ENCODE assay signal across 8 cellular contexts in the genomic region with DNA sequence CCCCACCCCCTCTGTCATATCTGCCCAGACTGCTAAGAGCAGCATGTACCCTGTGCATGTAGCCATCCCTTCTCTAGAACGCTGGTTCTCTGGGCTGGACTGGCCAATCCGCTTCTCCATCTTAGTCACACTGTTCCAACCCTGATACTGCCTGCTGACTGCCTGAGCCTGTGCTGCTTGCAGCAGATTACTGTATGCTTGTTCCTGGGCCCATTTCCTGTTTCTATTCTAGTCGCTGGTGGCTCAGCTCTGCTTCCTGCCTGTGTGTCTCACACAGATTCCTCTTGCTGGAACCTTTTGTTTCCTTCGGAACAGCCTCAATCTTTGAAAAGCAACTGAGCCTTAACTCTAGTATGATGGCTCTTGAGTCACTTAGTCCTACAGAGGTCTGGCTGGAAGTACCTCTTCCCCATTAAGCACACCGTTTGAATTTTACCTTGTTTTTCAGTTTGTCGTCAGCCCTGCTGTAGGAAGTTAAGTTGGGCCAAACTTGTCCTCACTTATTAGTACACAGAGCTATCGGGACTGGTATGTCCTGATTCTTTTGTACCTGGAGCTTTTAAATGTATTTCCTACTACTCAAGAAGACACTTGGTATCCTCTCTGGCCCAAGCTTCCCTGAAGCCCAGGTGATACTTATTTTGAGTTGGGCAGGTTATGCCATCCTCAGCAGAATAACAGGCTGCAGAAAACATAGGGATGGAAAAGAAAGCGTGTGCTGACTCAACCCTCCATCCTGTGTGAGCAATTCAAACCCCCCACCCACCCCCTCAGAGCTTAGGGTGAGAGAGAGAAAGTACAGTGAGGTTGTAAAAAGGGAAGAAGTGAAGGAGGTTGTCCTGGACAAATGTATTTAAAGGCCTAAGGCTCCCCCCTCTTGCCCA. TPM values are rescaled to one million over a fixed set of nuclear protein-coding genes. Genes with fewer than 3 reads are reported as not detected.
DNase-seq lines count a peak whose midpoint lies in the region; ATAC-seq and TF ChIP-seq lines count a peak whose summit lies in the region.

No MANE protein-coding gene starts in this region.

- peaks cover 23% of the 10 kb centered on the region for H3K36me3 ChIP-seq in ACC112 (ENCODE audit: insufficient read depth, low read length)

- ATAC-seq in GM18907 (IDR thresholded peaks at IDR 0.05; ENCODE audit: unreplicated experiment) (peak; percentile 94), HG03135 (IDR thresholded peaks at IDR 0.05; ENCODE audit: unreplicated experiment) (peak; percentile 91)
- ATAC-seq in activated T-cell treated with anti-CD3 and anti-CD28 coated beads, Interleukin-2, amount 50 U/mL, for 72 hours (replicated peaks in 1 of 2) = peak; percentile 93 to 96

- H3K4me1 Mint-ChIP-seq in activated T-cell treated with anti-CD3 and anti-CD28 coated beads, Interleukin-2, amount 50 U/mL, for 72 hours (ENCODE audit: low read depth) = peaks cover 88% of the 10 kb centered on the region

- no peaks in the 10 kb centered on the region for H3K27me3 Mint-ChIP-seq in activated T-cell treated with anti-CD3 and anti-CD28 coated beads, Interleukin-2, amount 50 U/mL, for 72 hours (ENCODE audit: low read depth)

- no peak for TF ChIP-seq CTCF in fibroblast of pulmonary artery (IDR thresholded peaks at IDR 0.05; ENCODE audit: low read length, missing control alignments)

- H3K27ac ChIP-seq in ACC112 (ENCODE audit: low read depth, low read length) (peak overlapping the region; percentile 89), temporal lobe (ENCODE audit: low read depth, low read length) (peak overlapping the region; percentile 58)

- peak; percentile 79 to 87 for DNase-seq in activated T-cell treated with anti-CD3 and anti-CD28 coated beads, Interleukin-2, amount 50 U/mL, for 72 hours
- DNase-seq in fibroblast of pulmonary artery (ENCODE audit: low read depth) (peak; percentile 95), nucleus accumbens (lab: John Stamatoyannopoulos, UW) (peak in 49 of 56 donors; percentile 7 to 77 (median 37))

- peaks cover 40% of the 10 kb centered on the region for H3K79me2 ChIP-seq in ACC112 (ENCODE audit: control insufficient read depth, insufficient read depth, low read length, unreplicated experiment)

- H3K4me3 Mint-ChIP-seq in activated T-cell treated with anti-CD3 and anti-CD28 coated beads, Interleukin-2, amount 50 U/mL, for 72 hours = peak overlapping the region; percentile 48 to 75

- no peak overlapping the region for H2AFZ ChIP-seq in ACC112 (ENCODE audit: low read length, unreplicated experiment)

- peaks cover 8 to 40% of the 10 kb centered on the region in 2 donors for H3K36me3 Mint-ChIP-seq in activated T-cell treated with anti-CD3 and anti-CD28 coated beads, Interleukin-2, amount 50 U/mL, for 72 hours (ENCODE audit: insufficient read depth in 2 of 2)

- H3K4me1 ChIP-seq in ACC112 (ENCODE audit: control insufficient read depth, insufficient read depth, low read length, unreplicated experiment) = peaks cover 27% of the 10 kb centered on the region

- no peaks in the 10 kb centered on the region for H3K9me3 Mint-ChIP-seq in activated T-cell treated with anti-CD3 and anti-CD28 coated beads, Interleukin-2, amount 50 U/mL, for 72 hours

- H3K27ac Mint-ChIP-seq in activated T-cell treated with anti-CD3 and anti-CD28 coated beads, Interleukin-2, amount 50 U/mL, for 72 hours = peak overlapping the region; percentile 36

- H3K27me3 ChIP-seq in ACC112 (ENCODE audit: insufficient read depth, low read length) = no peaks in the 10 kb centered on the region

- H3K4me3 ChIP-seq in ACC112 (ENCODE audit: low read depth, low read length) (peak overlapping the region; percentile 56), fibroblast of pulmonary artery (replicated peaks; ENCODE audit: low read depth, low read length) (no peak overlapping the region)

TF ChIP-seq in PFSK-1, 5 proteins besides CTCF, POLR2A, EP300 and RAD21:
- TF ChIP-seq POLR2AphosphoS5 (IDR thresholded peaks at IDR 0.05; ENCODE audit: low read depth, low read length) (no peak), FOXP2 (optimal IDR thresholded peaks at IDR 0.05; ENCODE audit: borderline replicate concordance, extremely low read depth, extremely low read length, insufficient read depth) (peak; percentile 60), REST (IDR thresholded peaks at IDR 0.05; ENCODE audit: insufficient read depth in 1 of 2, low read depth in 2 of 2, low read length in 2 of 2) (peak in 1 of 2 experiments; percentile 52; a peak in 1 of 4 replicates), SIN3A (IDR thresholded peaks at IDR 0.05; ENCODE audit: borderline replicate concordance, insufficient read depth, low read length) (0 out of 2 replicates have a peak, but pooled peaks have one; percentile 78), TAF1 (IDR thresholded peaks at IDR 0.05; ENCODE audit: borderline replicate concordance, insufficient read depth, low read length) (no peak)

RNA-seq across cellular contexts. Expression of gene PIGV, which starts 43.4 kb away (rescaled TPM):
- 3.0 TPM for polyA plus RNA-seq in PFSK-1 (2012; ENCODE audit: insufficient read length, low read depth)
- total RNA-seq in activated T-cell treated with anti-CD3 and anti-CD28 coated beads, Interleukin-2, amount 50 U/mL, for 72 hours = 10 to 100 TPM; 19.4 to 20.0 TPM
- 4.9 TPM for total RNA-seq in temporal lobe

RNA-seq across cellular contexts. Expression of gene ARID1A, which starts 48.5 kb away (rescaled TPM):
- polyA plus RNA-seq in PFSK-1 (2012; ENCODE audit: insufficient read length, low read depth) = 54.9 TPM
- 10 to 100 TPM; 95.1 to 97.3 TPM for total RNA-seq in activated T-cell treated with anti-CD3 and anti-CD28 coated beads, Interleukin-2, amount 50 U/mL, for 72 hours
- 45.0 TPM for total RNA-seq in temporal lobe

Comparison
In these comparisons a context has a peak if more than half of its experiments do, and no peak if none do; other contexts are left out.
1. DNase-seq: peak in every context shown above with its lines; median percentile 95 in fibroblast of pulmonary artery; 83 in activated T-cell treated with anti-CD3 and anti-CD28 coated beads, Interleukin-2, amount 50 U/mL, for 72 hours; 37 in nucleus accumbens.